Comparison of ENCODE assay signal across 20 cellular contexts in the genomic region with DNA sequence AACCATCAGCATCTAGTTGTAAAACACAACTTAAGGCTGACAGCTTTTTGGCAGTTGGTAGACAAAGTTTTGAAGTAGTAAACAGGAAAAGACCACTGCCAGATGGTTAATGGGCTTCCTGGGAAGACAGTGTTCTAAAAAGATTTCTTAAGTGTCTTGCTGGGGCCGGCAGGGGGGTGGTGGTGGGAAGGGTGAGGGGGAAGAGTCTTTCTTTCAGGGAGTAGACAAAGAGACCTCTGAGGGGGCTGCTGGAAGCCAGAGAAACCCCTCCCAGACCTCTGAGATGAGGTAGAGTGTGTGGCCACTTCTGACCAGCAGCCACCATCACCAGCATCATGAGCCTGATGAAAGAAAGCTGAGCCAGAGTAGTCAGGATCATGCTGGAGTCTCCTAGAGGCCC.
A peak's percentile ranks its signal among the peaks of the same experiment; 100 is the strongest.
DNase-seq lines count a peak whose midpoint lies in the region; ATAC-seq and TF ChIP-seq lines count a peak whose summit lies in the region.
"Had no signal": no experiment of that assay in that cellular context is flagged by ENCODE, and none has a peak within 500 bp of the region (broad histone marks: within the 10 kb centered on the region; RNA-seq: fewer than 3 reads in every experiment).

No MANE protein-coding gene starts in this region.

- H2AFZ ChIP-seq in H9 (ENCODE audit: low read length), result peak overlapping the region; percentile 68
- H2AFZ ChIP-seq in neuron (ENCODE audit: low read depth, low read length), result peak overlapping the region; percentile 26
- H2AFZ ChIP-seq: GM23248 had no signal

- no peaks in the 10 kb centered on the region for H3K79me2 ChIP-seq in H9 (ENCODE audit: insufficient read depth, low read length)

- no peak overlapping the region for H3K4ac ChIP-seq in H9 (ENCODE audit: low read depth, low read length)

- POLR2A ChIA-PET in activated CD8-positive, alpha-beta T cell treated with anti-CD3 and anti-CD28 coated beads for 36 hours (lab: Charles Lee), result no interaction called here

- intact Hi-C loops in activated CD8-positive, alpha-beta T cell treated with anti-CD3 and anti-CD28 coated beads for 36 hours (cut with micrococcal nuclease), result no loop called here
- intact Hi-C loops in colonic mucosa (cut with DNase I), result no loop called here

- H3K36me3 Mint-ChIP-seq in H9 (ENCODE audit: insufficient read depth in 1 of 3, low read depth in 3 of 3), result peaks cover 0 to 7% (median 5%) of the 10 kb centered on the region in 3 experiments; a peak in 4 of 7 replicates
- H3K36me3 Mint-ChIP-seq in activated CD8-positive, alpha-beta T cell treated with anti-CD3 and anti-CD28 coated beads for 36 hours (ENCODE audit: low read depth), result no peaks in the 10 kb centered on the region

- TF ChIP-seq CTCF in H9 (conservative IDR thresholded peaks at IDR 0.05) (no peak), colonic mucosa (IDR thresholded peaks at IDR 0.05) (no peak)
- TF ChIP-seq CTCF in activated CD8-positive, alpha-beta T cell treated with anti-CD3 and anti-CD28 coated beads for 36 hours (IDR thresholded peaks at IDR 0.05), result no peak

- no peak overlapping the region for H3K18ac ChIP-seq in H9 (ENCODE audit: insufficient read length, low read depth, low read length)

- no peak overlapping the region for H2BK12ac ChIP-seq in H9 (ENCODE audit: insufficient read length, low read depth, low read length)

- CTCF ChIA-PET in activated CD8-positive, alpha-beta T cell treated with anti-CD3 and anti-CD28 coated beads for 36 hours (lab: Charles Lee), result no interaction called here

- H2BK5ac ChIP-seq in H9 (ENCODE audit: insufficient read length, low read length), result no peak overlapping the region

- H3T11ph ChIP-seq in H9 (ENCODE audit: low read length), result no peak overlapping the region

- H2AK5ac ChIP-seq in H9 (ENCODE audit: insufficient read length, low read length), result no peak overlapping the region

- in situ Hi-C loops in HAP-1 (cut with MboI; ENCODE audit: low sequenced_read_pairs), result no loop called here

- H3K27ac Mint-ChIP-seq in H9, result peak overlapping the region; percentile 60 to 98 (median 84); a peak in 6 of 7 replicates
- H3K27ac Mint-ChIP-seq in activated CD8-positive, alpha-beta T cell treated with anti-CD3 and anti-CD28 coated beads for 36 hours, result no peak overlapping the region
- H3K27ac Mint-ChIP-seq: T-helper 1 cell treated with Interleukin-12 subunit alpha and Interleukin-12 subunit beta and Interleukin-4 antibody, amounts not matched to agents 30 μg/mL and 1 μg/mL, for 36 hours had no signal

- no peak overlapping the region for H3K56ac ChIP-seq in H9 (ENCODE audit: insufficient read length, low read depth, low read length)

- H4K8ac ChIP-seq in H9 (replicated peaks; ENCODE audit: insufficient read length, low read depth, low read length), result no peak overlapping the region

- H3K4me2 ChIP-seq in H9 (ENCODE audit: insufficient read depth, insufficient read length, low read length), result no peak overlapping the region

- H4K20me1 ChIP-seq in H9 (ENCODE audit: control insufficient read depth, insufficient read depth, insufficient read length), result no peaks in the 10 kb centered on the region

- H3K36me3 ChIP-seq in neuron (ENCODE audit: insufficient read depth, low read length) (no peaks in the 10 kb centered on the region), colonic mucosa (no peaks in the 10 kb centered on the region), HAP-1 (replicated peaks) (no peaks in the 10 kb centered on the region)

- DNase-seq in H9, result no peak
- peak; percentile 68 for DNase-seq in NCI-H82 treated with DMSO at 0.1 percent for 48 hours (lab: John Stamatoyannopoulos, UW; ENCODE audit: unreplicated experiment)
- DNase-seq in iPS-NIHi11 (ENCODE audit: low spot score), result peak; percentile 15
- DNase-seq in activated CD8-positive, alpha-beta T cell treated with anti-CD3 and anti-CD28 coated beads for 36 hours, result no peak
- no peak for DNase-seq in colonic mucosa
- no peak for DNase-seq in HAP-1 (ENCODE audit: low spot score in 2 of 2)
- DNase-seq: COR-L47, DMS79, GDM1, GM23248, IMR-90, MV-4-11, NCI-H1436, NCI-H524 treated with DMSO at 0.1 percent for 48 hours, Right ventricle myocardium superior had no signal

- H3K14ac ChIP-seq in H9 (ENCODE audit: insufficient read depth, low read length), result no peak overlapping the region

- no peak overlapping the region for H4K5ac ChIP-seq in H9 (ENCODE audit: insufficient read length, low read depth, low read length)

- no peaks in the 10 kb centered on the region for H3K23me2 ChIP-seq in H9 (ENCODE audit: insufficient read length, low read depth, low read length, poor library complexity, severe bottlenecking)

- H3K27ac ChIP-seq in H9 (ENCODE audit: insufficient read length, low read depth, low read length) (no peak overlapping the region), colonic mucosa (no peak overlapping the region)
- H3K27ac ChIP-seq: C4-2B, GM23248 had no signal

- peaks cover 3 to 5% of the 10 kb centered on the region in 2 experiments; a peak in 4 of 5 replicates for H3K9me3 Mint-ChIP-seq in H9
- H3K9me3 Mint-ChIP-seq in activated CD8-positive, alpha-beta T cell treated with anti-CD3 and anti-CD28 coated beads for 36 hours, result no peaks in the 10 kb centered on the region
- H3K9me3 Mint-ChIP-seq: T-helper 1 cell treated with Interleukin-12 subunit alpha and Interleukin-12 subunit beta and Interleukin-4 antibody, amounts not matched to agents 30 μg/mL and 1 μg/mL, for 36 hours had no signal

- peak overlapping the region in 1 of 2 experiments; percentile 11; a peak in 1 of 5 replicates for H3K4me3 Mint-ChIP-seq in H9
- no peak overlapping the region for H3K4me3 Mint-ChIP-seq in activated CD8-positive, alpha-beta T cell treated with anti-CD3 and anti-CD28 coated beads for 36 hours
- H3K4me3 Mint-ChIP-seq: T-helper 1 cell treated with Interleukin-12 subunit alpha and Interleukin-12 subunit beta and Interleukin-4 antibody, amounts not matched to agents 30 μg/mL and 1 μg/mL, for 36 hours had no signal

- H3K4me1 ChIP-seq in H9 (ENCODE audit: insufficient read depth, low read length), result peaks cover 2% of the 10 kb centered on the region; the same call in 1 of the 2 replicates
- H3K4me1 ChIP-seq in neuron (ENCODE audit: insufficient read depth, low read length), result no peaks in the 10 kb centered on the region
- H3K4me1 ChIP-seq in colonic mucosa, result no peaks in the 10 kb centered on the region
- no peaks in the 10 kb centered on the region for H3K4me1 ChIP-seq in HAP-1

- WGBS in H9 (ENCODE audit: extremely low coverage, insufficient read length, low lambda C conversion rate), result no CpG with 5 or more reads among the region's 1 CpG

- H3K4me3 ChIP-seq in neuron (ENCODE audit: low read length) (no peak overlapping the region), colonic mucosa (no peak overlapping the region), HAP-1 (no peak overlapping the region)
- H3K4me3 ChIP-seq: GM23248 had no signal

- H4K91ac ChIP-seq in H9 (ENCODE audit: insufficient read length, low read depth, low read length), result no peak overlapping the region

- H2BK15ac ChIP-seq in H9 (ENCODE audit: low read depth, low read length), result no peak overlapping the region

- ATAC-seq in activated CD8-positive, alpha-beta T cell treated with anti-CD3 and anti-CD28 coated beads for 36 hours, result no peak
- ATAC-seq: Panc1, SK-N-SH treated with all-trans-retinoic acid at 6 μM for 48 hours had no signal

- no peaks in the 10 kb centered on the region for H3K79me1 ChIP-seq in H9 (ENCODE audit: insufficient read depth, low read depth, low read length, poor library complexity, severe bottlenecking)

- H3K4me1 Mint-ChIP-seq in H9, result peaks cover 11 to 18% of the 10 kb centered on the region in 2 experiments
- no peaks in the 10 kb centered on the region for H3K4me1 Mint-ChIP-seq in activated CD8-positive, alpha-beta T cell treated with anti-CD3 and anti-CD28 coated beads for 36 hours (ENCODE audit: low read depth)

- no peak overlapping the region for H2BK20ac ChIP-seq in H9 (ENCODE audit: low read depth, low read length, poor library complexity, severe bottlenecking)

- H3K27me3 Mint-ChIP-seq in H9 (ENCODE audit: low read depth), result no peaks in the 10 kb centered on the region
- no peaks in the 10 kb centered on the region for H3K27me3 Mint-ChIP-seq in activated CD8-positive, alpha-beta T cell treated with anti-CD3 and anti-CD28 coated beads for 36 hours

- H3K9me3 ChIP-seq in H9 (ENCODE audit: control insufficient read depth, low read depth, low read length) (no peaks in the 10 kb centered on the region), neuron (ENCODE audit: low read length) (no peaks in the 10 kb centered on the region), colonic mucosa (no peaks in the 10 kb centered on the region), HAP-1 (no peaks in the 10 kb centered on the region)

- H3K9ac ChIP-seq in H9 (ENCODE audit: extremely low read depth, insufficient read length, low read length) (no peak overlapping the region), colonic mucosa (ENCODE audit: low read depth in 2 of 2, low read length in 2 of 2) (no peak overlapping the region)
- H3K9ac ChIP-seq: GM23248 had no signal

- H3K27me3 ChIP-seq in H9 (ENCODE audit: insufficient read depth, low read length), result no peaks in the 10 kb centered on the region
- H3K27me3 ChIP-seq in neuron (ENCODE audit: insufficient read depth, low read length), result no peaks in the 10 kb centered on the region
- H3K27me3 ChIP-seq in colonic mucosa, result no peaks in the 10 kb centered on the region
- no peaks in the 10 kb centered on the region for H3K27me3 ChIP-seq in HAP-1 (ENCODE audit: low read depth)

- H3K23ac ChIP-seq in H9 (ENCODE audit: insufficient read length, low read depth, low read length), result no peak overlapping the region

- no peak overlapping the region for H2BK120ac ChIP-seq in H9 (ENCODE audit: low read depth, low read length, poor library complexity, severe bottlenecking)

Comparison
In these comparisons a context has a peak if more than half of its experiments do, and no peak if none do; other contexts are left out.
1. DNase-seq: peak in NCI-H82 treated with DMSO at 0.1 percent for 48 hours (single experiment) and iPS-NIHi11 (single experiment); none in H9 (single experiment), activated CD8-positive, alpha-beta T cell treated with anti-CD3 and anti-CD28 coated beads for 36 hours (single experiment), colonic mucosa (single experiment) and HAP-1 (0 of 2).